Comparison of ENCODE assay signal across 1 cellular context in genomic region chr4:185246453-185246852, GRCh38.
TF ChIP-seq lines count a peak whose summit lies in the region.

No MANE protein-coding gene starts in this region.

TF ChIP-seq in A549, 52 proteins besides CTCF, POLR2A, EP300 and RAD21 (continued from another document):
- TF ChIP-seq ZNF302 (CRISPR knock-in tag; IDR thresholded peaks at IDR 0.05) (no peak), ELK1 (IDR thresholded peaks at IDR 0.05; ENCODE audit: low read depth, low read length) (no peak), KDM5A (IDR thresholded peaks at IDR 0.05) (no peak), ZSCAN20 (CRISPR knock-in tag; IDR thresholded peaks at IDR 0.05) (no peak), RFX5 (IDR thresholded peaks at IDR 0.05) (no peak), MYC (IDR thresholded peaks at IDR 0.05; ENCODE audit: borderline replicate concordance, low read length) (no peak), CHD4 (IDR thresholded peaks at IDR 0.05; ENCODE audit: borderline replicate concordance) (no peak), REST (IDR thresholded peaks at IDR 0.05) (no peak), HMGXB4 (CRISPR knock-in tag; IDR thresholded peaks at IDR 0.05; ENCODE audit: borderline replicate concordance) (no peak)
